ENCODE assay signal across 22 cellular contexts in the genomic region with DNA sequence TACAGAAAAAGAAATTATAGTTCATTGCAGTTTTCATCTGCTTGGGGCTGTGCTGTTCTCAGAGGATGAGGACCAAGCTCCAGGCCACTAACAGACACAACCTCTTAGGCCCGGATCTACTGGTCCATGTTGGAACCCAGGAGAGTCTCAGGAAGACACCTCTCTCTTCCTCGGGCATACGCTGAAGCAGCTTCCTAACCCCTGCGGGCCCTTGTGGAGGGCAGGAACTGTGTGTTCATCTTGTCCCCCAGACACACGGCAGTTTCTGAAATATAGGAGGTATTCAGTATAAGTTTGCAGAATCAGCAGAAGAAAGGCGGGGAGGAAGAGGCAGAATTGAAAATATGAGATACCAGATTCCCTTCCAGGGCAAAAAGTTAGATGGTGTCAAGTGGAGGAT.
DNase-seq lines count a peak whose midpoint lies in the region; ATAC-seq and TF ChIP-seq lines count a peak whose summit lies in the region.
"Had no signal": no experiment of that assay in that cellular context is flagged by ENCODE, and none has a peak within 500 bp of the region (broad histone marks: within the 10 kb centered on the region; RNA-seq: fewer than 3 reads in every experiment).

No MANE protein-coding gene starts in this region.

- H3K18ac ChIP-seq in mesendoderm (ENCODE audit: low read length) = no peak overlapping the region

- H3K36me3 ChIP-seq in skeletal muscle tissue (ENCODE audit: control insufficient read depth in 3 of 3, insufficient read depth in 3 of 3, low read length in 3 of 3) (no peaks in the 10 kb centered on the region), mesendoderm (ENCODE audit: control insufficient read depth, insufficient read depth, low read length) (no peaks in the 10 kb centered on the region)

- DNase-seq in activated CD8-positive, alpha-beta memory T cell treated with anti-CD3 and anti-CD28 coated beads, Interleukin-2, amount 50 U/mL, for 48 hours = peak; percentile 28
- DNase-seq in activated CD8-positive, alpha-beta memory T cell treated with anti-CD3 and anti-CD28 coated beads, Interleukin-2, amount 50 U/mL, for 4 hours = no peak
- DNase-seq in mesendoderm (no peak), natural killer cell (no peak), GM10266 (ENCODE audit: extremely low spot score) (no peak)
- DNase-seq: 8988T, AML-193, EL, GF-D8, NCI-H1105, NCI-H146, NCI-H2029, NCI-H226, NCI-H510A treated with DMSO at 0.1 percent for 48 hours, NCI-H748 treated with DMSO at 0.1 percent for 48 hours, SHP77 treated with DMSO at 0.1 percent for 48 hours had no signal

- H3K27ac ChIP-seq in skeletal muscle tissue (ENCODE audit: low read depth, low read length) = peak overlapping the region; percentile 26
- H3K27ac ChIP-seq in mesendoderm (ENCODE audit: low read depth, low read length) = no peak overlapping the region
- H3K27ac ChIP-seq: KMS-11, RWPE1 had no signal

- no peak overlapping the region for H3K4me3 Mint-ChIP-seq in dendritic cell treated with granulocyte-macrophage colony-stimulating factor and Interleukin-4, amounts not matched to agents 40 ng/mL and 50 ng/mL, for 4 days
- H3K4me3 Mint-ChIP-seq in natural killer cell = no peak overlapping the region
- H3K4me3 Mint-ChIP-seq: CD14-positive monocyte had no signal

- no peak overlapping the region for H4K8ac ChIP-seq in mesendoderm (ENCODE audit: low read depth, low read length)

- H3K4me3 ChIP-seq in skeletal muscle tissue (ENCODE audit: low read length in 3 of 3) (no peak overlapping the region), mesendoderm (ENCODE audit: low read length) (no peak overlapping the region)

- no peak overlapping the region for H2BK120ac ChIP-seq in mesendoderm (ENCODE audit: low read depth, low read length)

- ATAC-seq in natural killer cell = no peak
- ATAC-seq in GM19328 (IDR thresholded peaks at IDR 0.05; ENCODE audit: unreplicated experiment) = no peak

- no peak overlapping the region for H2BK5ac ChIP-seq in mesendoderm (ENCODE audit: low read length)

- no peak overlapping the region for H3K9ac ChIP-seq in skeletal muscle tissue (ENCODE audit: low read depth in 1 of 3, low read length in 3 of 3)
- H3K9ac ChIP-seq in mesendoderm (ENCODE audit: low read length) = no peak overlapping the region
- H3K9ac ChIP-seq: KMS-11 had no signal

- no peak overlapping the region for H2AK5ac ChIP-seq in mesendoderm (ENCODE audit: low read length)

- no peaks in the 10 kb centered on the region for H3K27me3 ChIP-seq in skeletal muscle tissue (ENCODE audit: control insufficient read depth in 3 of 3, insufficient read depth in 3 of 3, low read length in 3 of 3)
- no peaks in the 10 kb centered on the region for H3K27me3 ChIP-seq in mesendoderm (ENCODE audit: insufficient read depth, low read length, poor library complexity)

- no peak overlapping the region for H3K56ac ChIP-seq in mesendoderm (ENCODE audit: low read length)

- H3K27me3 Mint-ChIP-seq in dendritic cell treated with granulocyte-macrophage colony-stimulating factor and Interleukin-4, amounts not matched to agents 40 ng/mL and 50 ng/mL, for 4 days = no peaks in the 10 kb centered on the region
- peaks cover 0 to 2% of the 10 kb centered on the region in 2 donors for H3K27me3 Mint-ChIP-seq in natural killer cell (ENCODE audit: low read depth in 2 of 2)

- H3K79me1 ChIP-seq in mesendoderm (ENCODE audit: low read length) = no peaks in the 10 kb centered on the region

- TF ChIP-seq CTCF in natural killer cell (IDR thresholded peaks at IDR 0.05) (no peak), GM10266 (IDR thresholded peaks at IDR 0.05; ENCODE audit: control insufficient read depth, insufficient read depth, low read depth, missing control alignments) (no peak)

- no peaks in the 10 kb centered on the region for H3K9me3 Mint-ChIP-seq in dendritic cell treated with granulocyte-macrophage colony-stimulating factor and Interleukin-4, amounts not matched to agents 40 ng/mL and 50 ng/mL, for 4 days
- no peaks in the 10 kb centered on the region for H3K9me3 Mint-ChIP-seq in natural killer cell
- H3K9me3 Mint-ChIP-seq: CD14-positive monocyte had no signal

- intact Hi-C loops in dendritic cell treated with granulocyte-macrophage colony-stimulating factor and Interleukin-4, amounts not matched to agents 40 ng/mL and 50 ng/mL, for 4 days (cut with micrococcal nuclease) = no loop called here
- intact Hi-C loops in natural killer cell (cut with micrococcal nuclease) = no loop called here

- peaks cover 26 to 44% (median 35%) of the 10 kb centered on the region in 3 donors for H3K4me1 ChIP-seq in skeletal muscle tissue (ENCODE audit: control insufficient read depth in 3 of 3, insufficient read depth in 3 of 3, low read length in 3 of 3)
- no peaks in the 10 kb centered on the region for H3K4me1 ChIP-seq in mesendoderm (ENCODE audit: control insufficient read depth, low read depth, low read length)

- peaks cover 32% of the 10 kb centered on the region for H3K4me1 Mint-ChIP-seq in dendritic cell treated with granulocyte-macrophage colony-stimulating factor and Interleukin-4, amounts not matched to agents 40 ng/mL and 50 ng/mL, for 4 days (ENCODE audit: low read depth)
- H3K4me1 Mint-ChIP-seq in natural killer cell = no peaks in the 10 kb centered on the region
- H3K4me1 Mint-ChIP-seq: CD14-positive monocyte had no signal

- no CpG with 5 or more reads among the region's 6 CpGs for WGBS in mesendoderm (ENCODE audit: extremely low coverage, insufficient coverage, low lambda C conversion rate)

- no peak overlapping the region for H3K4ac ChIP-seq in mesendoderm (ENCODE audit: low read depth, low read length)

- H3K79me2 ChIP-seq in mesendoderm (ENCODE audit: control insufficient read depth, insufficient read depth, low read length) = no peaks in the 10 kb centered on the region

- no peak overlapping the region for H2BK15ac ChIP-seq in mesendoderm (replicated peaks; ENCODE audit: low read depth)

- H3K36me3 Mint-ChIP-seq in dendritic cell treated with granulocyte-macrophage colony-stimulating factor and Interleukin-4, amounts not matched to agents 40 ng/mL and 50 ng/mL, for 4 days (ENCODE audit: low read depth) = peaks cover 26% of the 10 kb centered on the region
- no peaks in the 10 kb centered on the region for H3K36me3 Mint-ChIP-seq in natural killer cell

- no peak overlapping the region for H3K4me2 ChIP-seq in mesendoderm (ENCODE audit: low read length)
- H3K4me2 ChIP-seq: KMS-11 had no signal

- no peak overlapping the region for H4K5ac ChIP-seq in mesendoderm (ENCODE audit: low read length)

- H3K27ac Mint-ChIP-seq in dendritic cell treated with granulocyte-macrophage colony-stimulating factor and Interleukin-4, amounts not matched to agents 40 ng/mL and 50 ng/mL, for 4 days = peak overlapping the region; percentile 35
- no peak overlapping the region for H3K27ac Mint-ChIP-seq in natural killer cell

- no peak overlapping the region for H3K23ac ChIP-seq in mesendoderm (ENCODE audit: low read length)

- no peaks in the 10 kb centered on the region for H3K9me3 ChIP-seq in skeletal muscle tissue (ENCODE audit: control insufficient read depth in 3 of 3, low read length in 3 of 3)
